ENCODE assay signal across 15 cellular contexts in genomic region chr2:29215739-29216608, GRCh38.
"Had no signal": no experiment of that assay in that cellular context is flagged by ENCODE, and none has a peak within 500 bp of the region (broad histone marks: within the 10 kb centered on the region; RNA-seq: fewer than 3 reads in every experiment).

No MANE protein-coding gene starts in this region.

- H3K9me3 Mint-ChIP-seq: activated naive CD4-positive, alpha-beta T cell treated with anti-CD3 and anti-CD28 coated beads, Interleukin-2, amount 50 U/mL, for 24 hours; neural crest cell had no signal

- H3K27ac Mint-ChIP-seq: activated CD8-positive, alpha-beta T cell treated with anti-CD3 and anti-CD28 coated beads, Interleukin-2, amount 10 ng/mL, durations not matched to agents 7 days and 5 days; activated naive CD4-positive, alpha-beta T cell treated with anti-CD3 and anti-CD28 coated beads, Interleukin-2, amount 50 U/mL, for 24 hours had no signal

- H3K36me3 Mint-ChIP-seq: activated naive CD4-positive, alpha-beta T cell treated with anti-CD3 and anti-CD28 coated beads, Interleukin-2, amount 50 U/mL, for 24 hours had no signal

- H3K27me3 Mint-ChIP-seq: activated naive CD4-positive, alpha-beta T cell treated with anti-CD3 and anti-CD28 coated beads, Interleukin-2, amount 50 U/mL, for 24 hours had no signal

- H3K4me3 ChIP-seq: pancreas, transverse colon had no signal

- H3K9me3 ChIP-seq: pancreas, transverse colon had no signal

- ATAC-seq: activated CD8-positive, alpha-beta T cell treated with anti-CD3 and anti-CD28 coated beads, Interleukin-2, amount 10 ng/mL, durations not matched to agents 7 days and 5 days; pancreas had no signal

- DNase-seq: activated CD4-positive, alpha-beta T cell treated with anti-CD3 and anti-CD28 coated beads for 1 hour; activated CD8-positive, alpha-beta T cell treated with anti-CD3 and anti-CD28 coated beads, Interleukin-2, amount 10 ng/mL, durations not matched to agents 7 days and 5 days; activated effector memory CD4-positive, alpha-beta T cell treated with Interleukin-2 at 50 U/mL for 16 hours; activated T-cell treated with anti-CD3 and anti-CD28 coated beads, Interleukin-2, amount 50 U/mL, for 1 hour; central memory CD4-positive, alpha-beta T cell; effector memory CD4-positive, alpha-beta T cell; hippocampal formation; kidney glomerular epithelial cell; pancreas; stimulated activated CD4-positive, alpha-beta T cell treated with anti-CD3 and anti-CD28 coated beads, Interleukin-1b, Interleukin-23, amount 100 ng/mL, for 48 hours; stimulated activated naive CD4-positive, alpha-beta T cell; substantia nigra; transverse colon had no signal

- H3K27ac ChIP-seq: pancreas, transverse colon had no signal

- H3K4me3 Mint-ChIP-seq: activated CD8-positive, alpha-beta T cell treated with anti-CD3 and anti-CD28 coated beads, Interleukin-2, amount 10 ng/mL, durations not matched to agents 7 days and 5 days; activated naive CD4-positive, alpha-beta T cell treated with anti-CD3 and anti-CD28 coated beads, Interleukin-2, amount 50 U/mL, for 24 hours; neural crest cell had no signal

- H3K36me3 ChIP-seq: pancreas, transverse colon had no signal

- H3K4me1 ChIP-seq: pancreas, transverse colon had no signal

- H3K4me1 Mint-ChIP-seq: activated naive CD4-positive, alpha-beta T cell treated with anti-CD3 and anti-CD28 coated beads, Interleukin-2, amount 50 U/mL, for 24 hours had no signal

- H3K27me3 ChIP-seq: pancreas, transverse colon had no signal
